ENCODE assay signal across 1 cellular context in the genomic region with DNA sequence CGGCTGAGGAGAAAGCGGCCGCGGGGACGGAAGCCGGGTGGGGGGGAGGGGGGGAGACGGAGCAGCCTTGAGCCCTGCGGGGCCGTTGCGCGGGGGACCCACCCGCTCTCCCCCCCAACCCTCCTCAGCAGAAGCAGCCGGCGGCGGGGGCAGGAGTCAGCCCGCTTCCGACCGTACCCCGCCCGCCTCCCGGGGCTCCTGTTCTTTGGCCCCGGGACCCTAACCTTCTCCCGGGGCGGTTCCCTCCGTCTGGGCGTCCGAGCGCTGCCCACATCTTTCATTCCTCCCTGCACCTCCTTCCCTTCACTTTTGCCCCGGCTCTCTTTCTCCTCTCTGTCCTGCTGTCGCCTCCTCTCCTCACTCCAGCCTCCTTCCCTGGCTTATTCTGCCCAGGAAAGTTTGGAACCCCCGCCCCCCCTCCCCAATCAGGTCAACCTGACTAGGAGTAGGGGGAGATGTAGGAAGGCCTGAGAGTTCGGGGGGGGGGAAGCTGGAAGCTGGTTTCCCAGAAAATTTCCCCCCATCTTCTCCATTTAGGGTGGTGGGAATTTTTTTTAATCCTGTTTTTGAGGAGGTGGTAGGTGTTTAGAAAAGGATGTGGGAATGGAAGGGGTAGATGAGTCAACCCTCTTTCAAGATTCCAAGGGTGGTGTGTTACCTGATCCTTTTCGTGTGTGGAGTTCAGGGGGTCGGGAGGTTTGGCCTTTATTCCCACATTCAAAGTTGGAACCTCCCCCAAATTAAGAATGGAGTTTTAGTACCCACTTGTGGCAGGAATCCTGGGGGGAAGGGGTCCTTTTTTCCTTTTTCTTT.
TF ChIP-seq lines count a peak whose summit lies in the region.

No MANE protein-coding gene starts in this region.

TF ChIP-seq in K562, 482 proteins besides CTCF, POLR2A, EP300 and RAD21 (continued from another document):
- TF ChIP-seq, protein P1, sequence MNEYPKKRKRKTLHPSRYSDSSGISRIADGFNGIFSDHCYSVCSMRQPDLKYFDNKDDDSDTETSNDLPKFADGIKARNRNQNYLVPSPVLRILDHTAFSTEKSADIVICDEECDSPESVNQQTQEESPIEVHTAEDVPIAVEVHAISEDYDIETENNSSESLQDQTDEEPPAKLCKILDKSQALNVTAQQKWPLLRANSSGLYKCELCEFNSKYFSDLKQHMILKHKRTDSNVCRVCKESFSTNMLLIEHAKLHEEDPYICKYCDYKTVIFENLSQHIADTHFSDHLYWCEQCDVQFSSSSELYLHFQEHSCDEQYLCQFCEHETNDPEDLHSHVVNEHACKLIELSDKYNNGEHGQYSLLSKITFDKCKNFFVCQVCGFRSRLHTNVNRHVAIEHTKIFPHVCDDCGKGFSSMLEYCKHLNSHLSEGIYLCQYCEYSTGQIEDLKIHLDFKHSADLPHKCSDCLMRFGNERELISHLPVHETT (CRISPR knock-in tag; conservative IDR thresholded peaks at IDR 0.05 in 1 of 2, IDR thresholded peaks at IDR 0.05 in 1 of 2), result peak in 1 of 2 experiments; percentile 76; a peak in 2 of 4 replicates
- TF ChIP-seq TAF7 (tag; IDR thresholded peaks at IDR 0.05), result no peak
- TF ChIP-seq, protein P2, sequence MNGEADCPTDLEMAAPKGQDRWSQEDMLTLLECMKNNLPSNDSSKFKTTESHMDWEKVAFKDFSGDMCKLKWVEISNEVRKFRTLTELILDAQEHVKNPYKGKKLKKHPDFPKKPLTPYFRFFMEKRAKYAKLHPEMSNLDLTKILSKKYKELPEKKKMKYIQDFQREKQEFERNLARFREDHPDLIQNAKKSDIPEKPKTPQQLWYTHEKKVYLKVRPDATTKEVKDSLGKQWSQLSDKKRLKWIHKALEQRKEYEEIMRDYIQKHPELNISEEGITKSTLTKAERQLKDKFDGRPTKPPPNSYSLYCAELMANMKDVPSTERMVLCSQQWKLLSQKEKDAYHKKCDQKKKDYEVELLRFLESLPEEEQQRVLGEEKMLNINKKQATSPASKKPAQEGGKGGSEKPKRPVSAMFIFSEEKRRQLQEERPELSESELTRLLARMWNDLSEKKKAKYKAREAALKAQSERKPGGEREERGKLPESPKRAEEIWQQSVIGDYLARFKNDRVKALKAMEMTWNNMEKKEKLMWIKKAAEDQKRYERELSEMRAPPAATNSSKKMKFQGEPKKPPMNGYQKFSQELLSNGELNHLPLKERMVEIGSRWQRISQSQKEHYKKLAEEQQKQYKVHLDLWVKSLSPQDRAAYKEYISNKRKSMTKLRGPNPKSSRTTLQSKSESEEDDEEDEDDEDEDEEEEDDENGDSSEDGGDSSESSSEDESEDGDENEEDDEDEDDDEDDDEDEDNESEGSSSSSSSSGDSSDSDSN (IDR thresholded peaks at IDR 0.05; ENCODE audit: borderline replicate concordance in 1 of 2, low read depth in 2 of 2, low read length in 2 of 2), result no peak
- TF ChIP-seq NR3C1 (CRISPR knock-in tag; IDR thresholded peaks at IDR 0.05), result no peak
- TF ChIP-seq SMARCB1 (IDR thresholded peaks at IDR 0.05; ENCODE audit: insufficient read length, low read depth), result no peak
- no peak for TF ChIP-seq TBL1XR1 (IDR thresholded peaks at IDR 0.05; ENCODE audit: low read length in 2 of 2)
- no peak for TF ChIP-seq GATA2 (CRISPR knock-in tag; IDR thresholded peaks at IDR 0.05)
- TF ChIP-seq ZNF24 (IDR thresholded peaks at IDR 0.05), result 0 out of 2 replicates have a peak, but pooled peaks have one; percentile 31
- TF ChIP-seq, protein P3, sequence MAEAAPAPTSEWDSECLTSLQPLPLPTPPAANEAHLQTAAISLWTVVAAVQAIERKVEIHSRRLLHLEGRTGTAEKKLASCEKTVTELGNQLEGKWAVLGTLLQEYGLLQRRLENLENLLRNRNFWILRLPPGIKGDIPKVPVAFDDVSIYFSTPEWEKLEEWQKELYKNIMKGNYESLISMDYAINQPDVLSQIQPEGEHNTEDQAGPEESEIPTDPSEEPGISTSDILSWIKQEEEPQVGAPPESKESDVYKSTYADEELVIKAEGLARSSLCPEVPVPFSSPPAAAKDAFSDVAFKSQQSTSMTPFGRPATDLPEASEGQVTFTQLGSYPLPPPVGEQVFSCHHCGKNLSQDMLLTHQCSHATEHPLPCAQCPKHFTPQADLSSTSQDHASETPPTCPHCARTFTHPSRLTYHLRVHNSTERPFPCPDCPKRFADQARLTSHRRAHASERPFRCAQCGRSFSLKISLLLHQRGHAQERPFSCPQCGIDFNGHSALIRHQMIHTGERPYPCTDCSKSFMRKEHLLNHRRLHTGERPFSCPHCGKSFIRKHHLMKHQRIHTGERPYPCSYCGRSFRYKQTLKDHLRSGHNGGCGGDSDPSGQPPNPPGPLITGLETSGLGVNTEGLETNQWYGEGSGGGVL (CRISPR knock-in tag; IDR thresholded peaks at IDR 0.05), result no peak
- TF ChIP-seq E2F3 (CRISPR knock-in tag; IDR thresholded peaks at IDR 0.05), result no peak
- TF ChIP-seq, protein P4, sequence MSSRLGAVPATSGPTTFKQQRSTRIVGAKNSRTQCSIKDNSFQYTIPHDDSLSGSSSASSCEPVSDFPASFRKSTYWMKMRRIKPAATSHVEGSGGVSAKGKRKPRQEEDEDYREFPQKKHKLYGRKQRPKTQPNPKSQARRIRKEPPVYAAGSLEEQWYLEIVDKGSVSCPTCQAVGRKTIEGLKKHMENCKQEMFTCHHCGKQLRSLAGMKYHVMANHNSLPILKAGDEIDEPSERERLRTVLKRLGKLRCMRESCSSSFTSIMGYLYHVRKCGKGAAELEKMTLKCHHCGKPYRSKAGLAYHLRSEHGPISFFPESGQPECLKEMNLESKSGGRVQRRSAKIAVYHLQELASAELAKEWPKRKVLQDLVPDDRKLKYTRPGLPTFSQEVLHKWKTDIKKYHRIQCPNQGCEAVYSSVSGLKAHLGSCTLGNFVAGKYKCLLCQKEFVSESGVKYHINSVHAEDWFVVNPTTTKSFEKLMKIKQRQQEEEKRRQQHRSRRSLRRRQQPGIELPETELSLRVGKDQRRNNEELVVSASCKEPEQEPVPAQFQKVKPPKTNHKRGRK (tag; IDR thresholded peaks at IDR 0.05), result no peak
- TF ChIP-seq HDAC1 (IDR thresholded peaks at IDR 0.05), result 0 out of 4 replicates have a peak, but pooled peaks of 1 of the 2 experiments have one; percentile 19
- peak; percentile 29; the same call in 1 of the 2 replicates for TF ChIP-seq PHF8 (IDR thresholded peaks at IDR 0.05; ENCODE audit: borderline replicate concordance, low read length)
- TF ChIP-seq, protein P5, sequence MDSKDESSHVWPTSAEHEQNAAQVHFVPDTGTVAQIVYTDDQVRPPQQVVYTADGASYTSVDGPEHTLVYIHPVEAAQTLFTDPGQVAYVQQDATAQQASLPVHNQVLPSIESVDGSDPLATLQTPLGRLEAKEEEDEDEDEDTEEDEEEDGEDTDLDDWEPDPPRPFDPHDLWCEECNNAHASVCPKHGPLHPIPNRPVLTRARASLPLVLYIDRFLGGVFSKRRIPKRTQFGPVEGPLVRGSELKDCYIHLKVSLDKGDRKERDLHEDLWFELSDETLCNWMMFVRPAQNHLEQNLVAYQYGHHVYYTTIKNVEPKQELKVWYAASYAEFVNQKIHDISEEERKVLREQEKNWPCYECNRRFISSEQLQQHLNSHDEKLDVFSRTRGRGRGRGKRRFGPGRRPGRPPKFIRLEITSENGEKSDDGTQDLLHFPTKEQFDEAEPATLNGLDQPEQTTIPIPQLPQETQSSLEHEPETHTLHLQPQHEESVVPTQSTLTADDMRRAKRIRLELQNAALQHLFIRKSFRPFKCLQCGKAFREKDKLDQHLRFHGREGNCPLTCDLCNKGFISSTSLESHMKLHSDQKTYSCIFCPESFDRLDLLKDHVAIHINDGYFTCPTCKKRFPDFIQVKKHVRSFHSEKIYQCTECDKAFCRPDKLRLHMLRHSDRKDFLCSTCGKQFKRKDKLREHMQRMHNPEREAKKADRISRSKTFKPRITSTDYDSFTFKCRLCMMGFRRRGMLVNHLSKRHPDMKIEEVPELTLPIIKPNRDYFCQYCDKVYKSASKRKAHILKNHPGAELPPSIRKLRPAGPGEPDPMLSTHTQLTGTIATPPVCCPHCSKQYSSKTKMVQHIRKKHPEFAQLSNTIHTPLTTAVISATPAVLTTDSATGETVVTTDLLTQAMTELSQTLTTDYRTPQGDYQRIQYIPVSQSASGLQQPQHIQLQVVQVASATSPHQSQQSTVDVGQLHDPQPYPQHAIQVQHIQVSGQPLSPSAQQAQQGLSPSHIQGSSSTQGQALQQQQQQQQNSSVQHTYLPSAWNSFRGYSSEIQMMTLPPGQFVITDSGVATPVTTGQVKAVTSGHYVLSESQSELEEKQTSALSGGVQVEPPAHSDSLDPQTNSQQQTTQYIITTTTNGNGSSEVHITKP (IDR thresholded peaks at IDR 0.05; ENCODE audit: partially characterized antibody), result peak; percentile 44
- TF ChIP-seq ETV5 (CRISPR knock-in tag; IDR thresholded peaks at IDR 0.05; ENCODE audit: low read depth), result no peak
- TF ChIP-seq CCNT2 (IDR thresholded peaks at IDR 0.05; ENCODE audit: borderline replicate concordance, extremely low read depth, insufficient read length, low read depth, low read length), result peak; percentile 3
- TF ChIP-seq CBFA2T2 (conservative IDR thresholded peaks at IDR 0.05), result no peak
- no peak for TF ChIP-seq ATF1 (CRISPR knock-in tag; IDR thresholded peaks at IDR 0.05)
- TF ChIP-seq ATF1 (tag; IDR thresholded peaks at IDR 0.05), result no peak
- TF ChIP-seq TCF3 (CRISPR knock-in tag; IDR thresholded peaks at IDR 0.05), result no peak
- no peak for TF ChIP-seq SRF (CRISPR knock-in tag; IDR thresholded peaks at IDR 0.05)
- TF ChIP-seq CHD4 (IDR thresholded peaks at IDR 0.05; ENCODE audit: insufficient read depth, insufficient replicate concordance, low read depth, low read length, poor library complexity, severe bottlenecking), result no peak
- TF ChIP-seq ZNF583 (CRISPR knock-in tag; IDR thresholded peaks at IDR 0.05), result no peak
- no peak for TF ChIP-seq ZBED1 (IDR thresholded peaks at IDR 0.05)
- TF ChIP-seq, protein P6, sequence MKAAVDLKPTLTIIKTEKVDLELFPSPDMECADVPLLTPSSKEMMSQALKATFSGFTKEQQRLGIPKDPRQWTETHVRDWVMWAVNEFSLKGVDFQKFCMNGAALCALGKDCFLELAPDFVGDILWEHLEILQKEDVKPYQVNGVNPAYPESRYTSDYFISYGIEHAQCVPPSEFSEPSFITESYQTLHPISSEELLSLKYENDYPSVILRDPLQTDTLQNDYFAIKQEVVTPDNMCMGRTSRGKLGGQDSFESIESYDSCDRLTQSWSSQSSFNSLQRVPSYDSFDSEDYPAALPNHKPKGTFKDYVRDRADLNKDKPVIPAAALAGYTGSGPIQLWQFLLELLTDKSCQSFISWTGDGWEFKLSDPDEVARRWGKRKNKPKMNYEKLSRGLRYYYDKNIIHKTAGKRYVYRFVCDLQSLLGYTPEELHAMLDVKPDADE (conservative IDR thresholded peaks at IDR 0.05; ENCODE audit: control insufficient read depth, low read depth, low read length), result peak; percentile 31; the same call in 1 of the 2 replicates
- no peak for TF ChIP-seq NFYB (IDR thresholded peaks at IDR 0.05; ENCODE audit: extremely low read depth, insufficient read length)
